ENCODE assay signal across 40 cellular contexts in genomic region chr18:7894592-7894991, GRCh38.
"Had no signal": no experiment of that assay in that cellular context is flagged by ENCODE, and none has a peak within 500 bp of the region (broad histone marks: within the 10 kb centered on the region; RNA-seq: fewer than 3 reads in every experiment).

No MANE protein-coding gene starts in this region.

- ATAC-seq: activated naive CD4-positive, alpha-beta T cell treated with anti-CD3 and anti-CD28 coated beads, Interleukin-2, amount 50 U/mL, for 72 hours; activated naive CD8-positive, alpha-beta T cell treated with anti-CD3 and anti-CD28 coated beads, Interleukin-2, amount 50 U/mL, for 24 hours; activated T-cell treated with anti-CD3 and anti-CD28 coated beads, Interleukin-2, amount 50 U/mL, for 4 hours; activated T-cell treated with anti-CD3 and anti-CD28 coated beads, Interleukin-2, amount 50 U/mL, for 72 hours; activated T-helper 17 cell treated with anti-CD3 and anti-CD28 coated beads, Interleukin-2, amount 50 U/mL, for 72 hours; body of pancreas had no signal

- H3K4me1 ChIP-seq: adrenal gland, body of pancreas, breast epithelium had no signal

- H3K36me3 ChIP-seq: adrenal gland, ascending aorta, brain microvascular endothelial cell, breast epithelium, cardiac muscle cell had no signal

- H3K36me3 Mint-ChIP-seq: activated naive CD4-positive, alpha-beta T cell treated with anti-CD3 and anti-CD28 coated beads, Interleukin-2, amount 10 ng/mL, durations not matched to agents 7 days and 5 days; activated naive CD4-positive, alpha-beta T cell treated with anti-CD3 and anti-CD28 coated beads, Interleukin-2, amount 50 U/mL, for 24 hours; activated naive CD4-positive, alpha-beta T cell treated with anti-CD3 and anti-CD28 coated beads, Interleukin-2, amount 50 U/mL, for 72 hours; activated naive CD8-positive, alpha-beta T cell; activated naive CD8-positive, alpha-beta T cell treated with anti-CD3 and anti-CD28 coated beads for 36 hours; activated naive CD8-positive, alpha-beta T cell treated with anti-CD3 and anti-CD28 coated beads, Interleukin-2, amount 10 ng/mL, durations not matched to agents 7 days and 5 days had no signal

- H3K27ac ChIP-seq: adrenal gland, ascending aorta, body of pancreas, brain microvascular endothelial cell, breast epithelium, cardiac muscle cell had no signal

- FAIRE-seq: astrocyte, bronchial epithelial cell had no signal

- H3K27me3 Mint-ChIP-seq: activated naive CD4-positive, alpha-beta T cell treated with anti-CD3 and anti-CD28 coated beads, Interleukin-2, amount 10 ng/mL, durations not matched to agents 7 days and 5 days; activated naive CD4-positive, alpha-beta T cell treated with anti-CD3 and anti-CD28 coated beads, Interleukin-2, amount 50 U/mL, for 24 hours; activated naive CD8-positive, alpha-beta T cell; activated naive CD8-positive, alpha-beta T cell treated with anti-CD3 and anti-CD28 coated beads for 36 hours; activated naive CD8-positive, alpha-beta T cell treated with anti-CD3 and anti-CD28 coated beads, Interleukin-2, amount 10 ng/mL, durations not matched to agents 7 days and 5 days; activated naive CD8-positive, alpha-beta T cell treated with anti-CD3 and anti-CD28 coated beads, Interleukin-2, amount 50 U/mL, for 24 hours; activated T-cell treated with anti-CD3 and anti-CD28 coated beads, Interleukin-2, amount 50 U/mL, for 24 hours; activated T-helper 17 cell treated with anti-CD3 and anti-CD28 coated beads, Interleukin-2, amount 50 U/mL, for 72 hours; brain had no signal

- H3K27me3 ChIP-seq: adrenal gland, ascending aorta, body of pancreas, brain microvascular endothelial cell, breast epithelium, cardiac muscle cell had no signal

- H3K4me1 Mint-ChIP-seq: activated naive CD4-positive, alpha-beta T cell treated with anti-CD3 and anti-CD28 coated beads, Interleukin-2, amount 10 ng/mL, durations not matched to agents 7 days and 5 days; activated naive CD4-positive, alpha-beta T cell treated with anti-CD3 and anti-CD28 coated beads, Interleukin-2, amount 50 U/mL, for 24 hours; activated naive CD8-positive, alpha-beta T cell treated with anti-CD3 and anti-CD28 coated beads for 36 hours; activated naive CD8-positive, alpha-beta T cell treated with anti-CD3 and anti-CD28 coated beads, Interleukin-2, amount 10 ng/mL, durations not matched to agents 7 days and 5 days; activated naive CD8-positive, alpha-beta T cell treated with anti-CD3 and anti-CD28 coated beads, Interleukin-2, amount 50 U/mL, for 24 hours; activated T-helper 17 cell treated with anti-CD3 and anti-CD28 coated beads, Interleukin-2, amount 50 U/mL, for 72 hours had no signal

- H3K27ac Mint-ChIP-seq: activated naive CD4-positive, alpha-beta T cell treated with anti-CD3 and anti-CD28 coated beads for 36 hours; activated naive CD4-positive, alpha-beta T cell treated with anti-CD3 and anti-CD28 coated beads, Interleukin-2, amount 10 ng/mL, durations not matched to agents 7 days and 5 days; activated naive CD4-positive, alpha-beta T cell treated with anti-CD3 and anti-CD28 coated beads, Interleukin-2, amount 50 U/mL, for 24 hours; activated naive CD4-positive, alpha-beta T cell treated with anti-CD3 and anti-CD28 coated beads, Interleukin-2, amount 50 U/mL, for 72 hours; activated naive CD8-positive, alpha-beta T cell; activated naive CD8-positive, alpha-beta T cell treated with anti-CD3 and anti-CD28 coated beads for 36 hours; activated naive CD8-positive, alpha-beta T cell treated with anti-CD3 and anti-CD28 coated beads, Interleukin-2, amount 10 ng/mL, durations not matched to agents 7 days and 5 days; activated naive CD8-positive, alpha-beta T cell treated with anti-CD3 and anti-CD28 coated beads, Interleukin-2, amount 50 U/mL, for 24 hours; activated T-cell treated with anti-CD3 and anti-CD28 coated beads, Interleukin-2, amount 50 U/mL, for 24 hours; activated T-cell treated with anti-CD3 and anti-CD28 coated beads, Interleukin-2, amount 50 U/mL, for 72 hours; activated T-helper 1 cell treated with anti-CD3 and anti-CD28 coated beads, Interleukin-12 subunit alpha, Interleukin-12 subunit beta, Interleukin-2, Interleukin-4 antibody, amounts not matched to agents 30 ng/mL and 10 ng/mL and 1 ng/mL, durations not matched to agents 14 hours and 24 hours and 36 hours; activated T-helper 17 cell treated with anti-CD3 and anti-CD28 coated beads, Interleukin-2, amount 50 U/mL, for 72 hours; activated T-helper 2 cell treated with anti-CD3 and anti-CD28 coated beads, Interferon-gamma antibody, Interleukin-2, Interleukin-4, amounts not matched to agents 10 μg/mL and 5 μg/mL and 100 μg/mL, durations not matched to agents 14 hours and 24 hours and 36 hours; brain had no signal

- H3K9me3 ChIP-seq: adrenal gland, ascending aorta, body of pancreas, breast epithelium had no signal

- H3K4me3 Mint-ChIP-seq: activated naive CD4-positive, alpha-beta T cell treated with anti-CD3 and anti-CD28 coated beads for 36 hours; activated naive CD4-positive, alpha-beta T cell treated with anti-CD3 and anti-CD28 coated beads, Interleukin-2, amount 10 ng/mL, durations not matched to agents 7 days and 5 days; activated naive CD4-positive, alpha-beta T cell treated with anti-CD3 and anti-CD28 coated beads, Interleukin-2, amount 50 U/mL, for 24 hours; activated naive CD8-positive, alpha-beta T cell; activated naive CD8-positive, alpha-beta T cell treated with anti-CD3 and anti-CD28 coated beads for 36 hours; activated naive CD8-positive, alpha-beta T cell treated with anti-CD3 and anti-CD28 coated beads, Interleukin-2, amount 10 ng/mL, durations not matched to agents 7 days and 5 days; activated naive CD8-positive, alpha-beta T cell treated with anti-CD3 and anti-CD28 coated beads, Interleukin-2, amount 50 U/mL, for 24 hours; activated T-cell treated with anti-CD3 and anti-CD28 coated beads, Interleukin-2, amount 50 U/mL, for 24 hours; activated T-cell treated with anti-CD3 and anti-CD28 coated beads, Interleukin-2, amount 50 U/mL, for 4 hours; activated T-cell treated with anti-CD3 and anti-CD28 coated beads, Interleukin-2, amount 50 U/mL, for 72 hours; activated T-helper 1 cell treated with anti-CD3 and anti-CD28 coated beads, Interleukin-12 subunit alpha, Interleukin-12 subunit beta, Interleukin-2, Interleukin-4 antibody, amounts not matched to agents 30 ng/mL and 10 ng/mL and 1 ng/mL, durations not matched to agents 14 hours and 24 hours and 36 hours; activated T-helper 17 cell treated with anti-CD3 and anti-CD28 coated beads, Interleukin-2, amount 50 U/mL, for 72 hours; brain had no signal

- DNase-seq: activated effector memory CD4-positive, alpha-beta T cell treated with anti-CD3 and anti-CD28 coated beads, Interleukin-2, amount 50 U/mL, for 16 hours; activated effector memory CD4-positive, alpha-beta T cell treated with Interleukin-2 at 50 U/mL for 16 hours; activated gamma-delta T cell; activated gamma-delta T cell treated with Interleukin-2 at 50 U/mL for 16 hours; activated naive CD4-positive, alpha-beta T cell; activated naive CD4-positive, alpha-beta T cell treated with anti-CD3 and anti-CD28 coated beads for 36 hours; activated naive CD4-positive, alpha-beta T cell treated with anti-CD3 and anti-CD28 coated beads, Interleukin-2, amount 10 ng/mL, durations not matched to agents 7 days and 5 days; activated naive CD4-positive, alpha-beta T cell treated with anti-CD3 and anti-CD28 coated beads, Interleukin-2, amount 50 U/mL, for 16 hours; activated naive CD4-positive, alpha-beta T cell treated with Interleukin-2 at 50 U/mL for 16 hours; activated naive CD8-positive, alpha-beta T cell treated with anti-CD3 and anti-CD28 coated beads for 36 hours; activated naive CD8-positive, alpha-beta T cell treated with anti-CD3 and anti-CD28 coated beads, Interleukin-2, amount 10 ng/mL, durations not matched to agents 7 days and 5 days; activated naive CD8-positive, alpha-beta T cell treated with anti-CD3 and anti-CD28 coated beads, Interleukin-2, amount 50 U/mL, for 24 hours; activated T-cell treated with anti-CD3 and anti-CD28 coated beads for 4 hours; activated T-cell treated with anti-CD3 and anti-CD28 coated beads, Interleukin-2, amount 50 U/mL, for 1 hour; activated T-cell treated with anti-CD3 and anti-CD28 coated beads, Interleukin-2, amount 50 U/mL, for 24 hours; activated T-cell treated with anti-CD3 and anti-CD28 coated beads, Interleukin-2, amount 50 U/mL, for 4 hours; activated T-cell treated with anti-CD3 and anti-CD28 coated beads, Interleukin-2, amount 50 U/mL, for 48 hours; activated T-cell treated with anti-CD3 and anti-CD28 coated beads, Interleukin-2, amount 50 U/mL, for 72 hours; adrenal gland; amniotic stem cell; amygdala; anterior cingulate cortex; aorta; body of pancreas; brain microvascular endothelial cell; caudate nucleus; central memory CD4-positive, alpha-beta T cell; cerebellar nuclear complex had no signal

- H3K4me3 ChIP-seq: adrenal gland, ascending aorta, body of pancreas, breast epithelium, cardiac muscle cell had no signal

- H3K9me3 Mint-ChIP-seq: activated naive CD4-positive, alpha-beta T cell treated with anti-CD3 and anti-CD28 coated beads, Interleukin-2, amount 10 ng/mL, durations not matched to agents 7 days and 5 days; activated naive CD4-positive, alpha-beta T cell treated with anti-CD3 and anti-CD28 coated beads, Interleukin-2, amount 50 U/mL, for 24 hours; activated naive CD4-positive, alpha-beta T cell treated with anti-CD3 and anti-CD28 coated beads, Interleukin-2, amount 50 U/mL, for 72 hours; activated naive CD8-positive, alpha-beta T cell treated with anti-CD3 and anti-CD28 coated beads for 36 hours; activated naive CD8-positive, alpha-beta T cell treated with anti-CD3 and anti-CD28 coated beads, Interleukin-2, amount 10 ng/mL, durations not matched to agents 7 days and 5 days; activated naive CD8-positive, alpha-beta T cell treated with anti-CD3 and anti-CD28 coated beads, Interleukin-2, amount 50 U/mL, for 24 hours; activated T-cell treated with anti-CD3 and anti-CD28 coated beads, Interleukin-2, amount 50 U/mL, for 4 hours; activated T-cell treated with anti-CD3 and anti-CD28 coated beads, Interleukin-2, amount 50 U/mL, for 72 hours; activated T-helper 1 cell treated with anti-CD3 and anti-CD28 coated beads, Interleukin-12 subunit alpha, Interleukin-12 subunit beta, Interleukin-2, Interleukin-4 antibody, amounts not matched to agents 30 ng/mL and 10 ng/mL and 1 ng/mL, durations not matched to agents 14 hours and 24 hours and 36 hours; activated T-helper 17 cell treated with anti-CD3 and anti-CD28 coated beads, Interleukin-2, amount 50 U/mL, for 72 hours; activated T-helper 2 cell treated with anti-CD3 and anti-CD28 coated beads, Interferon-gamma antibody, Interleukin-2, Interleukin-4, amounts not matched to agents 10 μg/mL and 5 μg/mL and 100 μg/mL, durations not matched to agents 14 hours and 24 hours and 36 hours; brain had no signal
